ENCODE assay signal across 8 cellular contexts in genomic region chr17:57455063-57455914, GRCh38.
DNase-seq lines count a peak whose midpoint lies in the region; ATAC-seq lines count a peak whose summit lies in the region.

No MANE protein-coding gene starts in this region.

- POLR2A ChIA-PET in T-cell (lab: Charles Lee), result interaction anchor here (0.5 to 1.2 kb wide), 4 partner anchors 12 to 37 kb away, joined by 3 to 5 read pairs (median 3); no protein-coding TSS in a partner anchor

- H3K27me3 Mint-ChIP-seq in T-cell, result no peaks in the 10 kb centered on the region
- H3K27me3 Mint-ChIP-seq in stimulated activated memory B cell treated with anti-CD40 and anti-IgM and Interleukin-4, amounts not matched to agents 10 μg/mL and 1 μg/mL and 100 μg/mL, for 72 hours, result no peaks in the 10 kb centered on the region

- CTCF ChIA-PET in T-cell (lab: Charles Lee), result interaction anchor here in 1 of 2 donors (0.6 to 0.8 kb wide), 2 partner anchors 15 to 217 kb away, joined by 3 to 4 read pairs; no protein-coding TSS in a partner anchor

- ATAC-seq in HG03045 (IDR thresholded peaks at IDR 0.05; ENCODE audit: unreplicated experiment), result peak; percentile 74
- peak; percentile 74 to 89 (median 78) for ATAC-seq in T-cell (replicated peaks in 1 of 4)
- ATAC-seq in esophagus mucosa, result peak; percentile 56
- peak; percentile 81 for ATAC-seq in stimulated activated memory B cell treated with anti-CD40 and anti-IgM and Interleukin-4, amounts not matched to agents 10 μg/mL and 1 μg/mL and 100 μg/mL, for 72 hours

- peak; percentile 25 for DNase-seq in activated T-cell treated with anti-CD3 and anti-CD28 coated beads, Interleukin-2, amount 50 U/mL, for 1 hour
- DNase-seq in activated T-cell treated with anti-CD3 and anti-CD28 coated beads for 4 hours (no peak), T-cell (peak in 13 of 34 experiments; percentile 7 to 39 (median 25)), NCI-H1092 (lab: John Stamatoyannopoulos, UW) (no peak), kidney tubule cell (ENCODE audit: low spot score) (no peak)

- H3K4me1 Mint-ChIP-seq in T-cell, result peaks cover 68 to 79% (median 75%) of the 10 kb centered on the region in 3 donors
- peaks cover 46% of the 10 kb centered on the region for H3K4me1 Mint-ChIP-seq in stimulated activated memory B cell treated with anti-CD40 and anti-IgM and Interleukin-4, amounts not matched to agents 10 μg/mL and 1 μg/mL and 100 μg/mL, for 72 hours

- peak overlapping the region; percentile 85 to 90 for H3K27ac Mint-ChIP-seq in T-cell
- peak overlapping the region; percentile 85 for H3K27ac Mint-ChIP-seq in stimulated activated memory B cell treated with anti-CD40 and anti-IgM and Interleukin-4, amounts not matched to agents 10 μg/mL and 1 μg/mL and 100 μg/mL, for 72 hours

- H3K4me3 Mint-ChIP-seq in T-cell, result peak overlapping the region; percentile 51 to 81 (median 68)
- H3K4me3 Mint-ChIP-seq in stimulated activated memory B cell treated with anti-CD40 and anti-IgM and Interleukin-4, amounts not matched to agents 10 μg/mL and 1 μg/mL and 100 μg/mL, for 72 hours, result no peak overlapping the region

- H3K36me3 Mint-ChIP-seq in T-cell, result peaks cover 12% of the 10 kb centered on the region
- peaks cover 33% of the 10 kb centered on the region for H3K36me3 Mint-ChIP-seq in stimulated activated memory B cell treated with anti-CD40 and anti-IgM and Interleukin-4, amounts not matched to agents 10 μg/mL and 1 μg/mL and 100 μg/mL, for 72 hours

- H3K9me3 Mint-ChIP-seq in T-cell, result no peaks in the 10 kb centered on the region
- no peaks in the 10 kb centered on the region for H3K9me3 Mint-ChIP-seq in stimulated activated memory B cell treated with anti-CD40 and anti-IgM and Interleukin-4, amounts not matched to agents 10 μg/mL and 1 μg/mL and 100 μg/mL, for 72 hours
